ENCODE assay signal across 15 cellular contexts in genomic region chr14:71388336-71388735, GRCh38.
DNase-seq lines count a peak whose midpoint lies in the region; ATAC-seq and TF ChIP-seq lines count a peak whose summit lies in the region.
"Had no signal": no experiment of that assay in that cellular context is flagged by ENCODE, and none has a peak within 500 bp of the region (broad histone marks: within the 10 kb centered on the region; RNA-seq: fewer than 3 reads in every experiment).

No MANE protein-coding gene starts in this region.

- RAD21 ChIA-PET in HCT116 (lab: Charles Lee; ENCODE audit: low non-redundant PET in 1 of 2, low total read pairs in 2 of 2, uncharacterized antibody in 2 of 2, unreplicated experiment in 2 of 2), result no interaction called here

- no peak for TF ChIP-seq CTCF in HCT116 (IDR thresholded peaks at IDR 0.05 in 2 of 3, conservative IDR thresholded peaks at IDR 0.05 in 1 of 3; ENCODE audit: borderline replicate concordance in 1 of 3, insufficient read depth in 1 of 3, low read depth in 2 of 3, low read length in 2 of 3)
- no peak for TF ChIP-seq CTCF in smooth muscle cell (IDR thresholded peaks at IDR 0.05; ENCODE audit: borderline replicate concordance, insufficient read depth, poor library complexity, severe bottlenecking)
- no peak for TF ChIP-seq CTCF in activated CD8-positive, alpha-beta T cell treated with anti-CD3 and anti-CD28 coated beads for 36 hours (IDR thresholded peaks at IDR 0.05)

- H3K79me1 ChIP-seq in mesendoderm (ENCODE audit: low read length), result no peaks in the 10 kb centered on the region
- peaks cover 16% of the 10 kb centered on the region for H3K79me1 ChIP-seq in mesenchymal stem cell (replicated peaks; ENCODE audit: low read length, poor library complexity, severe bottlenecking)

- no peaks in the 10 kb centered on the region for H3K27me3 Mint-ChIP-seq in activated CD8-positive, alpha-beta T cell treated with anti-CD3 and anti-CD28 coated beads for 36 hours

- CTCF ChIA-PET in HCT116 (lab: Charles Lee), result no interaction called here
- CTCF ChIA-PET in activated CD8-positive, alpha-beta T cell treated with anti-CD3 and anti-CD28 coated beads for 36 hours (lab: Charles Lee), result interaction anchor here (0.7 to 0.9 kb wide), 2 partner anchors 54 to 291 kb away, joined by 3 read pairs; no protein-coding TSS in a partner anchor

- H3K27me3 ChIP-seq in HCT116 (ENCODE audit: insufficient read depth, low read length) (no peaks in the 10 kb centered on the region), mesendoderm (ENCODE audit: insufficient read depth, low read length, poor library complexity) (no peaks in the 10 kb centered on the region), smooth muscle cell (ENCODE audit: low read depth) (no peaks in the 10 kb centered on the region), mesenchymal stem cell (ENCODE audit: control insufficient read depth in 1 of 2, insufficient read depth in 1 of 2, low read length in 2 of 2) (no peaks in the 10 kb centered on the region)

- H3K4me3 ChIP-seq in HCT116 (replicated peaks in 1 of 2; ENCODE audit: low read depth in 1 of 2, low read length in 2 of 2), result no peak overlapping the region
- peak overlapping the region; percentile 64 for H3K4me3 ChIP-seq in SK-N-MC
- H3K4me3 ChIP-seq in mesendoderm (ENCODE audit: low read length), result no peak overlapping the region
- H3K4me3 ChIP-seq in smooth muscle cell, result no peak overlapping the region
- no peak overlapping the region for H3K4me3 ChIP-seq in mesenchymal stem cell (ENCODE audit: insufficient read depth in 1 of 2, low read depth in 1 of 2, low read length in 2 of 2)
- H3K4me3 ChIP-seq: A549 had no signal

- no peak overlapping the region for H2BK5ac ChIP-seq in mesendoderm (ENCODE audit: low read length)
- H2BK5ac ChIP-seq in mesenchymal stem cell (ENCODE audit: low read depth, low read length, poor library complexity, severe bottlenecking), result no peak overlapping the region

- H4K91ac ChIP-seq in mesenchymal stem cell (ENCODE audit: low read length), result no peak overlapping the region

- H3K4ac ChIP-seq in mesendoderm (ENCODE audit: low read depth, low read length) (no peak overlapping the region), mesenchymal stem cell (ENCODE audit: low read depth in 1 of 2, low read length in 2 of 2) (no peak overlapping the region)

- H3K4me1 Mint-ChIP-seq in activated CD8-positive, alpha-beta T cell treated with anti-CD3 and anti-CD28 coated beads for 36 hours (ENCODE audit: low read depth), result peaks cover 28% of the 10 kb centered on the region

- WGBS in mesendoderm (ENCODE audit: extremely low coverage, insufficient coverage, low lambda C conversion rate), result no CpG with 5 or more reads among the region's 6 CpGs
- 37% methylated on average over 6 of the region's 6 CpGs for WGBS in smooth muscle cell (ENCODE audit: low lambda C conversion rate)
- 93% methylated on average over 5 of the region's 6 CpGs for WGBS in mesenchymal stem cell

- no peaks in the 10 kb centered on the region for H3F3A ChIP-seq in smooth muscle cell (ENCODE audit: low read depth)

- H3K9me3 Mint-ChIP-seq in activated CD8-positive, alpha-beta T cell treated with anti-CD3 and anti-CD28 coated beads for 36 hours, result no peaks in the 10 kb centered on the region
- H3K9me3 Mint-ChIP-seq: CD8-positive, alpha-beta T cell had no signal

- H3K36me3 Mint-ChIP-seq in activated CD8-positive, alpha-beta T cell treated with anti-CD3 and anti-CD28 coated beads for 36 hours (ENCODE audit: low read depth), result peaks cover 5% of the 10 kb centered on the region
- H3K36me3 Mint-ChIP-seq: CD8-positive, alpha-beta T cell had no signal

- H3K36me3 ChIP-seq in HCT116 (ENCODE audit: control insufficient read depth in 1 of 2, insufficient read depth in 2 of 2, low read length in 2 of 2), result no peaks in the 10 kb centered on the region
- no peaks in the 10 kb centered on the region; the same call in 1 of the 2 replicates for H3K36me3 ChIP-seq in SK-N-MC (ENCODE audit: insufficient read depth, low read length)
- no peaks in the 10 kb centered on the region for H3K36me3 ChIP-seq in mesendoderm (ENCODE audit: control insufficient read depth, insufficient read depth, low read length)
- no peaks in the 10 kb centered on the region for H3K36me3 ChIP-seq in smooth muscle cell (ENCODE audit: low read depth)
- H3K36me3 ChIP-seq in mesenchymal stem cell (ENCODE audit: control insufficient read depth in 1 of 2, insufficient read depth in 2 of 2, low read depth in 1 of 2, low read length in 2 of 2), result no peaks in the 10 kb centered on the region

- no peak overlapping the region for H2BK12ac ChIP-seq in mesenchymal stem cell (ENCODE audit: low read length in 2 of 2)

- no peak for ATAC-seq in HCT116
- no peak for ATAC-seq in activated CD8-positive, alpha-beta T cell treated with anti-CD3 and anti-CD28 coated beads for 36 hours
- ATAC-seq: A549; CD8-positive, alpha-beta T cell had no signal

- H3K27ac ChIP-seq in HCT116 (ENCODE audit: low read depth, low read length), result no peak overlapping the region
- peak overlapping the region; percentile 75 for H3K27ac ChIP-seq in SK-N-MC
- no peak overlapping the region for H3K27ac ChIP-seq in mesendoderm (ENCODE audit: low read depth, low read length)
- H3K27ac ChIP-seq in smooth muscle cell (ENCODE audit: low read depth), result peak overlapping the region; percentile 33
- no peak overlapping the region for H3K27ac ChIP-seq in mesenchymal stem cell (ENCODE audit: low read length, poor library complexity, severe bottlenecking)
- H3K27ac ChIP-seq: A549, HL-60 had no signal

- H3K9me3 ChIP-seq in HCT116 (ENCODE audit: control insufficient read depth in 1 of 2, insufficient read depth in 1 of 2, low read depth in 1 of 2, low read length in 2 of 2), result no peaks in the 10 kb centered on the region
- H3K9me3 ChIP-seq in SK-N-MC (ENCODE audit: low read depth, low read length), result no peaks in the 10 kb centered on the region
- no peaks in the 10 kb centered on the region for H3K9me3 ChIP-seq in smooth muscle cell (replicated peaks; ENCODE audit: low read depth)
- no peaks in the 10 kb centered on the region for H3K9me3 ChIP-seq in mesenchymal stem cell (ENCODE audit: control insufficient read depth, low read length)
- H3K9me3 ChIP-seq: A549 had no signal

- H3K23ac ChIP-seq in mesendoderm (ENCODE audit: low read length) (no peak overlapping the region), mesenchymal stem cell (ENCODE audit: low read length in 2 of 2) (no peak overlapping the region)

- H2AFZ ChIP-seq in HCT116 (ENCODE audit: low read depth, low read length, poor library complexity, severe bottlenecking) (no peak overlapping the region), smooth muscle cell (ENCODE audit: low read depth) (no peak overlapping the region), mesenchymal stem cell (ENCODE audit: low read depth, low read length) (no peak overlapping the region)

- H3K27ac Mint-ChIP-seq in activated CD8-positive, alpha-beta T cell treated with anti-CD3 and anti-CD28 coated beads for 36 hours, result no peak overlapping the region
- H3K27ac Mint-ChIP-seq: CD14-positive monocyte; CD8-positive, alpha-beta T cell had no signal

- H3K4me3 Mint-ChIP-seq in activated CD8-positive, alpha-beta T cell treated with anti-CD3 and anti-CD28 coated beads for 36 hours, result no peak overlapping the region
- H3K4me3 Mint-ChIP-seq: CD14-positive monocyte; CD8-positive, alpha-beta T cell had no signal

- POLR2A ChIA-PET in HCT116 (lab: Charles Lee), result no interaction called here
- POLR2A ChIA-PET in activated CD8-positive, alpha-beta T cell treated with anti-CD3 and anti-CD28 coated beads for 36 hours (lab: Charles Lee), result interaction anchor here (1.2 kb wide), 1 partner anchor 67 kb away, joined by 3 read pairs; the partner anchor contains the start of gene SIPA1L1

- H4K20me1 ChIP-seq in HCT116 (ENCODE audit: insufficient read depth), result no peaks in the 10 kb centered on the region
- H4K20me1 ChIP-seq in smooth muscle cell (ENCODE audit: low read depth), result peaks cover 87% of the 10 kb centered on the region

- no peaks in the 10 kb centered on the region for H3K9me2 ChIP-seq in HCT116 (ENCODE audit: insufficient read depth)

- DNase-seq in HCT116 (ENCODE audit: low read depth, low spot score) (no peak), SK-N-MC (ENCODE audit: low read depth, low spot score) (peak; percentile 96), mesendoderm (no peak), smooth muscle cell (lab: John Stamatoyannopoulos, UW; ENCODE audit: unreplicated experiment) (no peak), mesenchymal stem cell (no peak)
- no peak for DNase-seq in activated CD8-positive, alpha-beta T cell treated with anti-CD3 and anti-CD28 coated beads for 36 hours
- DNase-seq in stimulated activated CD4-positive, alpha-beta T cell treated with anti-CD3 and anti-CD28 coated beads, Interleukin-2, amount 100 ng/mL, for 48 hours, result no peak
- DNase-seq: CD8-positive, alpha-beta T cell; COR-L47; DMS153; DMS79 treated with DMSO at 0.1 percent for 48 hours; HCEC 1CT had no signal

- peak overlapping the region; percentile 51 for H3K18ac ChIP-seq in mesendoderm (ENCODE audit: low read length)
- no peak overlapping the region for H3K18ac ChIP-seq in mesenchymal stem cell (ENCODE audit: low read depth in 1 of 2, low read length in 2 of 2)

- intact Hi-C loops in HCT116 (cut with micrococcal nuclease), result no loop called here
- intact Hi-C loops in activated CD8-positive, alpha-beta T cell treated with anti-CD3 and anti-CD28 coated beads for 36 hours (cut with micrococcal nuclease), result no loop called here

- no TSS peak for BruUV-seq in HCT116 (replicated peaks; lab: Mats Ljungman, UMichigan)

- no peak overlapping the region for H2BK120ac ChIP-seq in mesendoderm (ENCODE audit: low read depth, low read length)
- no peak overlapping the region for H2BK120ac ChIP-seq in mesenchymal stem cell (ENCODE audit: low read depth, low read length)

- H3K56ac ChIP-seq in mesendoderm (ENCODE audit: low read length), result no peak overlapping the region

- H4K8ac ChIP-seq in mesendoderm (ENCODE audit: low read depth, low read length) (no peak overlapping the region), mesenchymal stem cell (ENCODE audit: low read length) (no peak overlapping the region)

- H2AK5ac ChIP-seq in mesendoderm (ENCODE audit: low read length) (no peak overlapping the region), mesenchymal stem cell (ENCODE audit: low read length, severe bottlenecking) (no peak overlapping the region)

- H2BK15ac ChIP-seq in mesendoderm (replicated peaks; ENCODE audit: low read depth) (no peak overlapping the region), mesenchymal stem cell (ENCODE audit: low read depth, poor library complexity, severe bottlenecking) (no peak overlapping the region)

- no peak overlapping the region for H4K5ac ChIP-seq in mesendoderm (ENCODE audit: low read length)

- H3K79me2 ChIP-seq in HCT116 (ENCODE audit: insufficient read depth, low read length), result peaks cover 10% of the 10 kb centered on the region; the same call in 1 of the 2 replicates
- peaks cover 7% of the 10 kb centered on the region for H3K79me2 ChIP-seq in mesendoderm (ENCODE audit: control insufficient read depth, insufficient read depth, low read length)
- H3K79me2 ChIP-seq in smooth muscle cell (ENCODE audit: low read depth), result peaks cover 95% of the 10 kb centered on the region

- H3K14ac ChIP-seq in mesenchymal stem cell (ENCODE audit: low read length in 2 of 2), result no peak overlapping the region

- H3K9ac ChIP-seq in HCT116 (ENCODE audit: low read length), result no peak overlapping the region
- no peak overlapping the region for H3K9ac ChIP-seq in SK-N-MC (ENCODE audit: insufficient read length)
- H3K9ac ChIP-seq in mesendoderm (ENCODE audit: low read length), result no peak overlapping the region
- H3K9ac ChIP-seq in smooth muscle cell (ENCODE audit: low read depth), result no peak overlapping the region
- no peak overlapping the region for H3K9ac ChIP-seq in mesenchymal stem cell (ENCODE audit: low read length)

- H3K4me2 ChIP-seq in HCT116 (ENCODE audit: low read length) (peak overlapping the region; percentile 1; the same call in 1 of the 2 replicates), mesendoderm (ENCODE audit: low read length) (no peak overlapping the region), smooth muscle cell (peak overlapping the region; percentile 68), mesenchymal stem cell (ENCODE audit: low read length, poor library complexity, severe bottlenecking) (no peak overlapping the region)
- H3K4me2 ChIP-seq: A549 had no signal

- no peak for TF ChIP-seq RAD21 in HCT116 (IDR thresholded peaks at IDR 0.05; ENCODE audit: low read depth)

- TF ChIP-seq POLR2A in HCT116 (IDR thresholded peaks at IDR 0.05; ENCODE audit: borderline replicate concordance, extremely low read depth, insufficient read depth, insufficient read length), result no peak

- H3K4me1 ChIP-seq in HCT116 (ENCODE audit: control insufficient read depth in 1 of 2, insufficient read depth in 2 of 2, low read length in 2 of 2), result peaks cover 0 to 9% of the 10 kb centered on the region in 2 experiments; a peak in 3 of 4 replicates
- H3K4me1 ChIP-seq in mesendoderm (ENCODE audit: control insufficient read depth, low read depth, low read length), result peaks cover 2% of the 10 kb centered on the region
- H3K4me1 ChIP-seq in smooth muscle cell (ENCODE audit: low read depth), result peaks cover 12% of the 10 kb centered on the region
- H3K4me1 ChIP-seq in mesenchymal stem cell (ENCODE audit: control insufficient read depth, insufficient read depth, low read depth, low read length), result no peaks in the 10 kb centered on the region
- H3K4me1 ChIP-seq: A549 had no signal

Comparison
In these comparisons a context has a peak if more than half of its experiments do, and no peak if none do; other contexts are left out.
1. H3K27ac ChIP-seq: peak in SK-N-MC (single experiment) and smooth muscle cell (single experiment); none in HCT116 (single experiment), mesendoderm (single experiment) and mesenchymal stem cell (single experiment).
2. H3K4me2 ChIP-seq: peak in HCT116 (single experiment) and smooth muscle cell (single experiment); none in mesendoderm (single experiment) and mesenchymal stem cell (single experiment).